1 cellular context compared by ENCODE assay signal in the genomic region with DNA sequence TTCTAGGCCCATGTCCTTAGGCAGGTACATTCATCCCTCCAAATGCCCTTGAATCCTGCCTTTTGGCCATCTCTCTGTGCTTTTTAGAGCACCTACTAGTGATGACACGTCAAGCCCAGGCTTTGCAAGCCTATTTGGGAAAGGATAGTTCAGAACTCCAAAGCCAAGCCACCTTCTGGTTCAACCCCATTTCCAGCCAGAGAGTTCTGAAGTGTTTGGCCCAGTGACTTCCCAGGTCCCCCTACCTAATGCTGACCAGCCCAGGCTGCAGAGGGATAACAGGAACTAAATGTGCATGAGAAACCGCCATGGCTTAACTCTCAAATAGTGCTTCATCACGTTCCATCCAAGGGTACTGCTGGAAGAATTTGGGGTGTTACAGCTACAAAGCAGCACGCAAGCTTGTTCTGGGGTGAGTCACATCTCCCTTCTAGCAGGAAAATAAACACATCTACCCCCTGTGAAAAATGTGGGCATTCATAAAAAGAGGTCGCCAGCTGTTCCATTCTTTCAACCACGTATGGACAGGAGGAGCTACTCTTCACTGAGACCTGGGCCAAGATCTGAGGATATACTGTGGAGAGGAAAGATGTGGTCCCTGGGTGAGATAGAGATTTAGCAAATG.
TF ChIP-seq lines count a peak whose summit lies in the region.

No MANE protein-coding gene starts in this region.

TF ChIP-seq in GM23338, 12 proteins besides CTCF, POLR2A, EP300 and RAD21:
- no peak for TF ChIP-seq POLR2AphosphoS5 (IDR thresholded peaks at IDR 0.05; ENCODE audit: low read depth)
- TF ChIP-seq CREB1 (CRISPR knock-in tag; IDR thresholded peaks at IDR 0.05; ENCODE audit: low read depth) = no peak
- TF ChIP-seq ZNF114 (CRISPR knock-in tag; IDR thresholded peaks at IDR 0.05) = no peak
- no peak for TF ChIP-seq NANOG (IDR thresholded peaks at IDR 0.05; ENCODE audit: borderline replicate concordance)
- TF ChIP-seq STAT1 (IDR thresholded peaks at IDR 0.05; ENCODE audit: unreplicated experiment) = no peak
- TF ChIP-seq EZH2 (IDR thresholded peaks at IDR 0.05; ENCODE audit: low read depth, unreplicated experiment) = no peak
- no peak for TF ChIP-seq JUNB (IDR thresholded peaks at IDR 0.05; ENCODE audit: unreplicated experiment)
- TF ChIP-seq ZNF331 (CRISPR knock-in tag; IDR thresholded peaks at IDR 0.05; ENCODE audit: low read depth) = no peak
- TF ChIP-seq, protein P1, sequence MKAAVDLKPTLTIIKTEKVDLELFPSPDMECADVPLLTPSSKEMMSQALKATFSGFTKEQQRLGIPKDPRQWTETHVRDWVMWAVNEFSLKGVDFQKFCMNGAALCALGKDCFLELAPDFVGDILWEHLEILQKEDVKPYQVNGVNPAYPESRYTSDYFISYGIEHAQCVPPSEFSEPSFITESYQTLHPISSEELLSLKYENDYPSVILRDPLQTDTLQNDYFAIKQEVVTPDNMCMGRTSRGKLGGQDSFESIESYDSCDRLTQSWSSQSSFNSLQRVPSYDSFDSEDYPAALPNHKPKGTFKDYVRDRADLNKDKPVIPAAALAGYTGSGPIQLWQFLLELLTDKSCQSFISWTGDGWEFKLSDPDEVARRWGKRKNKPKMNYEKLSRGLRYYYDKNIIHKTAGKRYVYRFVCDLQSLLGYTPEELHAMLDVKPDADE (IDR thresholded peaks at IDR 0.05) = no peak
- TF ChIP-seq, protein P2, sequence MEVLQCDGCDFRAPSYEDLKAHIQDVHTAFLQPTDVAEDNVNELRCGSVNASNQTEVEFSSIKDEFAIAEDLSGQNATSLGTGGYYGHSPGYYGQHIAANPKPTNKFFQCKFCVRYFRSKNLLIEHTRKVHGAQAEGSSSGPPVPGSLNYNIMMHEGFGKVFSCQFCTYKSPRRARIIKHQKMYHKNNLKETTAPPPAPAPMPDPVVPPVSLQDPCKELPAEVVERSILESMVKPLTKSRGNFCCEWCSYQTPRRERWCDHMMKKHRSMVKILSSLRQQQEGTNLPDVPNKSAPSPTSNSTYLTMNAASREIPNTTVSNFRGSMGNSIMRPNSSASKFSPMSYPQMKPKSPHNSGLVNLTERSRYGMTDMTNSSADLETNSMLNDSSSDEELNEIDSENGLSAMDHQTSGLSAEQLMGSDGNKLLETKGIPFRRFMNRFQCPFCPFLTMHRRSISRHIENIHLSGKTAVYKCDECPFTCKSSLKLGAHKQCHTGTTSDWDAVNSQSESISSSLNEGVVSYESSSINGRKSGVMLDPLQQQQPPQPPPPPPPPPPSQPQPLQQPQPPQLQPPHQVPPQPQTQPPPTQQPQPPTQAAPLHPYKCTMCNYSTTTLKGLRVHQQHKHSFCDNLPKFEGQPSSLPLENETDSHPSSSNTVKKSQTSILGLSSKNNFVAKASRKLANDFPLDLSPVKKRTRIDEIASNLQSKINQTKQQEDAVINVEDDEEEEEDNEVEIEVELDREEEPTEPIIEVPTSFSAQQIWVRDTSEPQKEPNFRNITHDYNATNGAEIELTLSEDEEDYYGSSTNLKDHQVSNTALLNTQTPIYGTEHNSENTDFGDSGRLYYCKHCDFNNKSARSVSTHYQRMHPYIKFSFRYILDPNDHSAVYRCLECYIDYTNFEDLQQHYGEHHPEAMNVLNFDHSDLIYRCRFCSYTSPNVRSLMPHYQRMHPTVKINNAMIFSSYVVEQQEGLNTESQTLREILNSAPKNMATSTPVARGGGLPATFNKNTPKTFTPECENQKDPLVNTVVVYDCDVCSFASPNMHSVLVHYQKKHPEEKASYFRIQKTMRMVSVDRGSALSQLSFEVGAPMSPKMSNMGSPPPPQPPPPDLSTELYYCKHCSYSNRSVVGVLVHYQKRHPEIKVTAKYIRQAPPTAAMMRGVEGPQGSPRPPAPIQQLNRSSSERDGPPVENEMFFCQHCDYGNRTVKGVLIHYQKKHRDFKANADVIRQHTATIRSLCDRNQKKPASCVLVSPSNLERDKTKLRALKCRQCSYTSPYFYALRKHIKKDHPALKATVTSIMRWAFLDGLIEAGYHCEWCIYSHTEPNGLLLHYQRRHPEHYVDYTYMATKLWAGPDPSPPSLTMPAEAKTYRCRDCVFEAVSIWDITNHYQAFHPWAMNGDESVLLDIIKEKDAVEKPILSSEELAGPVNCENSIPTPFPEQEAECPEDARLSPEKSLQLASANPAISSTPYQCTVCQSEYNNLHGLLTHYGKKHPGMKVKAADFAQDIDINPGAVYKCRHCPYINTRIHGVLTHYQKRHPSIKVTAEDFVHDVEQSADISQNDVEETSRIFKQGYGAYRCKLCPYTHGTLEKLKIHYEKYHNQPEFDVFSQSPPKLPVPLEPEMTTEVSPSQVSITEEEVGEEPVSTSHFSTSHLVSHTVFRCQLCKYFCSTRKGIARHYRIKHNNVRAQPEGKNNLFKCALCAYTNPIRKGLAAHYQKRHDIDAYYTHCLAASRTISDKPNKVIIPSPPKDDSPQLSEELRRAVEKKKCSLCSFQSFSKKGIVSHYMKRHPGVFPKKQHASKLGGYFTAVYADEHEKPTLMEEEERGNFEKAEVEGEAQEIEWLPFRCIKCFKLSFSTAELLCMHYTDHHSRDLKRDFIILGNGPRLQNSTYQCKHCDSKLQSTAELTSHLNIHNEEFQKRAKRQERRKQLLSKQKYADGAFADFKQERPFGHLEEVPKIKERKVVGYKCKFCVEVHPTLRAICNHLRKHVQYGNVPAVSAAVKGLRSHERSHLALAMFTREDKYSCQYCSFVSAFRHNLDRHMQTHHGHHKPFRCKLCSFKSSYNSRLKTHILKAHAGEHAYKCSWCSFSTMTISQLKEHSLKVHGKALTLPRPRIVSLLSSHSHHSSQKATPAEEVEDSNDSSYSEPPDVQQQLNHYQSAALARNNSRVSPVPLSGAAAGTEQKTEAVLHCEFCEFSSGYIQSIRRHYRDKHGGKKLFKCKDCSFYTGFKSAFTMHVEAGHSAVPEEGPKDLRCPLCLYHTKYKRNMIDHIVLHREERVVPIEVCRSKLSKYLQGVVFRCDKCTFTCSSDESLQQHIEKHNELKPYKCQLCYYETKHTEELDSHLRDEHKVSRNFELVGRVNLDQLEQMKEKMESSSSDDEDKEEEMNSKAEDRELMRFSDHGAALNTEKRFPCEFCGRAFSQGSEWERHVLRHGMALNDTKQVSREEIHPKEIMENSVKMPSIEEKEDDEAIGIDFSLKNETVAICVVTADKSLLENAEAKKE (CRISPR knock-in tag; IDR thresholded peaks at IDR 0.05) = no peak
- TF ChIP-seq, protein P3, sequence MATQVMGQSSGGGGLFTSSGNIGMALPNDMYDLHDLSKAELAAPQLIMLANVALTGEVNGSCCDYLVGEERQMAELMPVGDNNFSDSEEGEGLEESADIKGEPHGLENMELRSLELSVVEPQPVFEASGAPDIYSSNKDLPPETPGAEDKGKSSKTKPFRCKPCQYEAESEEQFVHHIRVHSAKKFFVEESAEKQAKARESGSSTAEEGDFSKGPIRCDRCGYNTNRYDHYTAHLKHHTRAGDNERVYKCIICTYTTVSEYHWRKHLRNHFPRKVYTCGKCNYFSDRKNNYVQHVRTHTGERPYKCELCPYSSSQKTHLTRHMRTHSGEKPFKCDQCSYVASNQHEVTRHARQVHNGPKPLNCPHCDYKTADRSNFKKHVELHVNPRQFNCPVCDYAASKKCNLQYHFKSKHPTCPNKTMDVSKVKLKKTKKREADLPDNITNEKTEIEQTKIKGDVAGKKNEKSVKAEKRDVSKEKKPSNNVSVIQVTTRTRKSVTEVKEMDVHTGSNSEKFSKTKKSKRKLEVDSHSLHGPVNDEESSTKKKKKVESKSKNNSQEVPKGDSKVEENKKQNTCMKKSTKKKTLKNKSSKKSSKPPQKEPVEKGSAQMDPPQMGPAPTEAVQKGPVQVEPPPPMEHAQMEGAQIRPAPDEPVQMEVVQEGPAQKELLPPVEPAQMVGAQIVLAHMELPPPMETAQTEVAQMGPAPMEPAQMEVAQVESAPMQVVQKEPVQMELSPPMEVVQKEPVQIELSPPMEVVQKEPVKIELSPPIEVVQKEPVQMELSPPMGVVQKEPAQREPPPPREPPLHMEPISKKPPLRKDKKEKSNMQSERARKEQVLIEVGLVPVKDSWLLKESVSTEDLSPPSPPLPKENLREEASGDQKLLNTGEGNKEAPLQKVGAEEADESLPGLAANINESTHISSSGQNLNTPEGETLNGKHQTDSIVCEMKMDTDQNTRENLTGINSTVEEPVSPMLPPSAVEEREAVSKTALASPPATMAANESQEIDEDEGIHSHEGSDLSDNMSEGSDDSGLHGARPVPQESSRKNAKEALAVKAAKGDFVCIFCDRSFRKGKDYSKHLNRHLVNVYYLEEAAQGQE (IDR thresholded peaks at IDR 0.05; ENCODE audit: unreplicated experiment) = no peak
- TF ChIP-seq EZH2phosphoT487 (IDR thresholded peaks at IDR 0.05; ENCODE audit: unreplicated experiment) = no peak
